ENCODE assay signal across 8 cellular contexts in genomic region chr16:25416002-25416401, GRCh38.
"Had no signal": no experiment of that assay in that cellular context is flagged by ENCODE, and none has a peak within 500 bp of the region (broad histone marks: within the 10 kb centered on the region; RNA-seq: fewer than 3 reads in every experiment).

No MANE protein-coding gene starts in this region.

- ATAC-seq: GM12878 had no signal

- DNase-seq: GDM1, GF-D8 had no signal

- H3K4me3 ChIP-seq: GM12878 had no signal

- FAIRE-seq: G401.6, GM12878, GM12891, GM12892, GM18507, GM19239 had no signal
